In the genomic region with DNA sequence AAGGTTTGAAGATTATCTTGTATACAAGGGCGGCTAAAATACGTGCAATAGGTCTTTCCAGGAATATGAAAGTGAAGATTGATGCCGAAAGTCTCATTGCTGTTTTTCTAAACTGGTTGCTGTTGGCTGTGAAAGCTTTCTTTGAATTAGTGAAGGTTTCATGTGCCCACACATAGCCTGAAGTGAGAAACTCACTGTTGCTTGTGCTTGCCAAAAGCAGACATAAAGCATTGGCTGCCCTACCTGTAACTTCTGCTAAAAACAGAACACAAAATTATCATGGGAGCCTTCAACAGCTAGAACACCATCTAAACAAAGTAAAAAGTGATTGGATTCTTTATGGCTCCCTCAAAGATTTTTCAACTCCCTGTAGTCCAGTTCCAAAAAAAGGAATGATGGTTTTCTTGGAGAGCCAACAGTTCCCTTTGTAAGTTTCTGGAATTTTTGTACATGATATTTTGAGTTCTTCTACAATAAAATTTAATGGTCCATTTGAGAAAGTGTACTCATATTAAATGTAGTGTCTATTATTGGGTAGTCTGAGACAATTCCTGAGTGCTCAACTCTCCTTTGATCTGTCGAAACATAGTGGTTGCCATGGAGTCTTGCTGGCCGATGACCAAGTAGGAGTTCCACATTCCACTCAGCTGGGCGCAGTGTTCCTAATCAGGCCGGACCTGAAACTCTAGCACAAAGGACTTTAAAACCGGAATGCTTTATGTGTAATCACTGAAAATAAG, we compare ENCODE assay signal across 8 cellular contexts.
DNase-seq lines count a peak whose midpoint lies in the region; ATAC-seq, FAIRE-seq and TF ChIP-seq lines count a peak whose summit lies in the region.

No MANE protein-coding gene starts in this region.

- ATAC-seq in activated CD8-positive, alpha-beta memory T cell treated with anti-CD3 and anti-CD28 coated beads, Interleukin-2, amount 10 ng/mL, durations not matched to agents 7 days and 5 days: no peak
- ATAC-seq in RWPE2 (ENCODE audit: low read depth): peak; percentile 98
- ATAC-seq in naive B cell (ENCODE audit: low read depth in 2 of 2): no peak
- ATAC-seq in naive thymus-derived CD4-positive, alpha-beta T cell: no peak

- peak overlapping the region; percentile 73 for H3K27ac Mint-ChIP-seq in activated CD8-positive, alpha-beta memory T cell treated with anti-CD3 and anti-CD28 coated beads, Interleukin-2, amount 10 ng/mL, durations not matched to agents 7 days and 5 days
- H3K27ac Mint-ChIP-seq in naive B cell: peak overlapping the region; percentile 34 to 90 (median 80)
- H3K27ac Mint-ChIP-seq in naive thymus-derived CD4-positive, alpha-beta T cell: peak overlapping the region in 1 of 9 donors; percentile 72

- H3K27me3 Mint-ChIP-seq in activated CD8-positive, alpha-beta memory T cell treated with anti-CD3 and anti-CD28 coated beads, Interleukin-2, amount 10 ng/mL, durations not matched to agents 7 days and 5 days: no peaks in the 10 kb centered on the region
- H3K27me3 Mint-ChIP-seq in naive B cell: no peaks in the 10 kb centered on the region
- H3K27me3 Mint-ChIP-seq in naive thymus-derived CD4-positive, alpha-beta T cell: peaks cover 0 to 21% (median 4%) of the 10 kb centered on the region in 5 donors

- no peaks in the 10 kb centered on the region for H3K9me3 Mint-ChIP-seq in activated CD8-positive, alpha-beta memory T cell treated with anti-CD3 and anti-CD28 coated beads, Interleukin-2, amount 10 ng/mL, durations not matched to agents 7 days and 5 days (ENCODE audit: low read depth)
- H3K9me3 Mint-ChIP-seq in naive B cell: no peaks in the 10 kb centered on the region
- H3K9me3 Mint-ChIP-seq in naive thymus-derived CD4-positive, alpha-beta T cell: peaks cover 0 to 1% (median 0%) of the 10 kb centered on the region in 11 donors

- peaks cover 10% of the 10 kb centered on the region for H3K4me1 Mint-ChIP-seq in activated CD8-positive, alpha-beta memory T cell treated with anti-CD3 and anti-CD28 coated beads, Interleukin-2, amount 10 ng/mL, durations not matched to agents 7 days and 5 days
- peaks cover 48 to 70% (median 67%) of the 10 kb centered on the region in 3 donors for H3K4me1 Mint-ChIP-seq in naive B cell
- peaks cover 0 to 7% (median 0%) of the 10 kb centered on the region in 7 donors for H3K4me1 Mint-ChIP-seq in naive thymus-derived CD4-positive, alpha-beta T cell

- H3K4me3 Mint-ChIP-seq in activated CD8-positive, alpha-beta memory T cell treated with anti-CD3 and anti-CD28 coated beads, Interleukin-2, amount 10 ng/mL, durations not matched to agents 7 days and 5 days: peak overlapping the region; percentile 47
- H3K4me3 Mint-ChIP-seq in naive B cell: no peak overlapping the region
- peak overlapping the region in 1 of 10 donors; percentile 39 for H3K4me3 Mint-ChIP-seq in naive thymus-derived CD4-positive, alpha-beta T cell

- TF ChIP-seq CTCF in RWPE2 (IDR thresholded peaks at IDR 0.05; ENCODE audit: poor library complexity, severe bottlenecking): peak; percentile 30

- no peaks in the 10 kb centered on the region for H3K36me3 Mint-ChIP-seq in activated CD8-positive, alpha-beta memory T cell treated with anti-CD3 and anti-CD28 coated beads, Interleukin-2, amount 10 ng/mL, durations not matched to agents 7 days and 5 days
- peaks cover 7 to 12% of the 10 kb centered on the region in 2 donors for H3K36me3 Mint-ChIP-seq in naive B cell
- no peaks in the 10 kb centered on the region for H3K36me3 Mint-ChIP-seq in naive thymus-derived CD4-positive, alpha-beta T cell

- no peak overlapping the region for H3K27ac ChIP-seq in RWPE2 (ENCODE audit: poor library complexity, severe bottlenecking)
- H3K27ac ChIP-seq in naive thymus-derived CD4-positive, alpha-beta T cell (ENCODE audit: low read depth, low read length): no peak overlapping the region

- H3K36me3 ChIP-seq in RWPE2 (ENCODE audit: low read depth): no peaks in the 10 kb centered on the region
- H3K36me3 ChIP-seq in naive thymus-derived CD4-positive, alpha-beta T cell (ENCODE audit: control insufficient read depth in 2 of 3, insufficient read depth in 3 of 3, low read length in 3 of 3): no peaks in the 10 kb centered on the region

- no peak for FAIRE-seq in RCC 7860 (lab: Jason Lieb, UNC)

- H3K9me3 ChIP-seq in RWPE2 (ENCODE audit: severe bottlenecking): no peaks in the 10 kb centered on the region
- H3K9me3 ChIP-seq in naive thymus-derived CD4-positive, alpha-beta T cell (ENCODE audit: control insufficient read depth in 2 of 3, low read length in 3 of 3): no peaks in the 10 kb centered on the region

- H3K4me1 ChIP-seq in RWPE2 (ENCODE audit: insufficient read depth, poor library complexity, severe bottlenecking): peaks cover 15% of the 10 kb centered on the region
- no peaks in the 10 kb centered on the region for H3K4me1 ChIP-seq in naive thymus-derived CD4-positive, alpha-beta T cell (ENCODE audit: control insufficient read depth in 2 of 2, insufficient read depth in 2 of 2, low read length in 2 of 2)

- POLR2A ChIA-PET in naive thymus-derived CD4-positive, alpha-beta T cell (lab: Charles Lee): no interaction called here

- CTCF ChIA-PET in activated CD8-positive, alpha-beta memory T cell treated with anti-CD3 and anti-CD28 coated beads, Interleukin-2, amount 10 ng/mL, durations not matched to agents 7 days and 5 days (lab: Charles Lee): interaction anchor here (1.5 to 3.0 kb wide), 2 partner anchors 10 to 18 kb away, joined by 4 to 9 read pairs; no protein-coding TSS in a partner anchor
- CTCF ChIA-PET in naive thymus-derived CD4-positive, alpha-beta T cell (lab: Charles Lee): no interaction called here

- no peak overlapping the region for H3K4me3 ChIP-seq in RWPE2 (ENCODE audit: severe bottlenecking)
- no peak overlapping the region for H3K4me3 ChIP-seq in naive thymus-derived CD4-positive, alpha-beta T cell (ENCODE audit: low read length)

- intact Hi-C loops in naive thymus-derived CD4-positive, alpha-beta T cell (cut with micrococcal nuclease): no loop called here

- no peak for DNase-seq in activated CD8-positive, alpha-beta memory T cell treated with anti-CD3 and anti-CD28 coated beads, Interleukin-2, amount 10 ng/mL, durations not matched to agents 7 days and 5 days
- no peak for DNase-seq in activated CD8-positive, alpha-beta memory T cell treated with anti-CD3 and anti-CD28 coated beads, Interleukin-2, amount 50 U/mL, for 48 hours
- DNase-seq in RWPE2 (ENCODE audit: low spot score) (peak; percentile 82), fibroblast of gingiva (ENCODE audit: low read depth) (peak; percentile 78), naive B cell (no peak), RCC 7860 (ENCODE audit: low spot score) (no peak)
- no peak for DNase-seq in naive thymus-derived CD4-positive, alpha-beta T cell
- DNase-seq in stimulated activated CD4-positive, alpha-beta T cell treated with anti-CD3 and anti-CD28 coated beads, Interleukin-15, amount 100 ng/mL, for 24 hours: no peak

- no peaks in the 10 kb centered on the region for H3K27me3 ChIP-seq in RWPE2 (ENCODE audit: insufficient read depth, poor library complexity, severe bottlenecking)
- no peaks in the 10 kb centered on the region for H3K27me3 ChIP-seq in naive thymus-derived CD4-positive, alpha-beta T cell (ENCODE audit: control insufficient read depth in 2 of 2, insufficient read depth in 2 of 2, low read length in 2 of 2)

Comparison
In these comparisons a context has a peak if more than half of its experiments do, and no peak if none do; other contexts are left out.
1. DNase-seq: peak in RWPE2 (single experiment) and fibroblast of gingiva (single experiment); none in activated CD8-positive, alpha-beta memory T cell treated with anti-CD3 and anti-CD28 coated beads, Interleukin-2, amount 10 ng/mL, durations not matched to agents 7 days and 5 days (single experiment), activated CD8-positive, alpha-beta memory T cell treated with anti-CD3 and anti-CD28 coated beads, Interleukin-2, amount 50 U/mL, for 48 hours (single experiment), naive B cell (single experiment), naive thymus-derived CD4-positive, alpha-beta T cell (0 of 9), RCC 7860 (single experiment) and stimulated activated CD4-positive, alpha-beta T cell treated with anti-CD3 and anti-CD28 coated beads, Interleukin-15, amount 100 ng/mL, for 24 hours (single experiment).